Comparison of ENCODE assay signal across 8 cellular contexts in genomic region chr18:77000527-77000926, GRCh38.
DNase-seq lines count a peak whose midpoint lies in the region; ATAC-seq and TF ChIP-seq lines count a peak whose summit lies in the region.

No MANE protein-coding gene starts in this region.

- H3K4me1 Mint-ChIP-seq in nephron progenitor cell: peaks cover 45% of the 10 kb centered on the region

- BruUV-seq in A673 (replicated peaks; lab: Mats Ljungman, UMichigan): no TSS peak

- H3K4me3 ChIP-seq in A673 (ENCODE audit: low read depth, low read length, poor library complexity, severe bottlenecking): no peak overlapping the region
- H3K4me3 ChIP-seq in upper lobe of right lung: no peak overlapping the region

- no peak overlapping the region for H3K27ac ChIP-seq in A673 (ENCODE audit: low read depth, low read length, poor library complexity, severe bottlenecking)
- no peak overlapping the region for H3K27ac ChIP-seq in upper lobe of right lung

- CTCF ChIA-PET in A673 (lab: Charles Lee): interaction anchor here (0.6 to 0.8 kb wide), 2 partner anchors 212 to 423 kb away, joined by 3 to 5 read pairs; no protein-coding TSS in a partner anchor

- H3K27me3 ChIP-seq in A673 (replicated peaks; ENCODE audit: insufficient read depth, low read depth, low read length, poor library complexity) (peaks cover 43% of the 10 kb centered on the region), upper lobe of right lung (no peaks in the 10 kb centered on the region)

- H3K4me3 Mint-ChIP-seq in nephron progenitor cell: no peak overlapping the region

- no peak overlapping the region for H3K27ac Mint-ChIP-seq in nephron progenitor cell

- intact Hi-C loops in A673 (cut with micrococcal nuclease; ENCODE audit: unreplicated experiment): loop anchor here (2.0 to 5.0 kb wide), 3 partner anchors 54 to 1987 kb away; no protein-coding TSS in a partner anchor
- intact Hi-C loops in upper lobe of right lung (cut with DNase I): loop anchor here (5.0 kb wide), 1 partner anchor 212 kb away; no protein-coding TSS in a partner anchor

- ATAC-seq in upper lobe of right lung (peak; percentile 79), GM21360 (IDR thresholded peaks at IDR 0.05; ENCODE audit: unreplicated experiment) (no peak)

- DNase-seq in A673 (ENCODE audit: low spot score) (peak; percentile 41), GM10266 (ENCODE audit: extremely low spot score) (peak; percentile 74), NCI-H1092 treated with DMSO at 0.1 percent for 48 hours (lab: John Stamatoyannopoulos, UW) (peak; percentile 37), erythroblast (lab: John Stamatoyannopoulos, UW) (peak; percentile 48 to 72), nephron progenitor cell (peak; percentile 68), upper lobe of right lung (no peak)
- peak; percentile 17 to 40 for DNase-seq in activated CD8-positive, alpha-beta memory T cell treated with anti-CD3 and anti-CD28 coated beads for 1 hour (ENCODE audit: extremely low read depth in 1 of 2, low read depth in 1 of 2)

- H3K36me3 Mint-ChIP-seq in nephron progenitor cell (ENCODE audit: low read depth): no peaks in the 10 kb centered on the region

- TF ChIP-seq CTCF in A673 (conservative IDR thresholded peaks at IDR 0.05; ENCODE audit: low read depth, low read length) (peak; percentile 99), GM10266 (IDR thresholded peaks at IDR 0.05; ENCODE audit: control insufficient read depth, insufficient read depth, low read depth, missing control alignments) (peak; percentile 96), nephron progenitor cell (IDR thresholded peaks at IDR 0.05) (peak; percentile 99), upper lobe of right lung (IDR thresholded peaks at IDR 0.05) (peak; percentile 99)

- no peak for TF ChIP-seq POLR2A in erythroblast (IDR thresholded peaks at IDR 0.05; ENCODE audit: low read length)

- H3K4me1 ChIP-seq in A673 (ENCODE audit: insufficient read depth, low read length, poor library complexity, severe bottlenecking) (no peaks in the 10 kb centered on the region), upper lobe of right lung (no peaks in the 10 kb centered on the region)

- H3K9me3 Mint-ChIP-seq in nephron progenitor cell: peaks cover 5% of the 10 kb centered on the region

- no peaks in the 10 kb centered on the region for H3K36me3 ChIP-seq in A673 (ENCODE audit: insufficient read depth, low read length, poor library complexity, severe bottlenecking)
- no peaks in the 10 kb centered on the region for H3K36me3 ChIP-seq in upper lobe of right lung

- H3K9me3 ChIP-seq in A673 (ENCODE audit: low read depth, low read length, poor library complexity, severe bottlenecking) (no peaks in the 10 kb centered on the region), upper lobe of right lung (no peaks in the 10 kb centered on the region)

- peaks cover 17% of the 10 kb centered on the region for H3K27me3 Mint-ChIP-seq in nephron progenitor cell (ENCODE audit: low read depth, poor library complexity)

- POLR2A ChIA-PET in A673 (lab: Charles Lee; ENCODE audit: low non-redundant PET): no interaction called here
